In genomic region chr5:132363431-132364112, GRCh38 we compare ENCODE assay signal across 1 cellular context.
TF ChIP-seq lines count a peak whose summit lies in the region.

No MANE protein-coding gene starts in this region.

TF ChIP-seq in WTC11, 78 proteins besides CTCF, POLR2A, EP300 and RAD21 (continued from another document):
- TF ChIP-seq, protein P1, sequence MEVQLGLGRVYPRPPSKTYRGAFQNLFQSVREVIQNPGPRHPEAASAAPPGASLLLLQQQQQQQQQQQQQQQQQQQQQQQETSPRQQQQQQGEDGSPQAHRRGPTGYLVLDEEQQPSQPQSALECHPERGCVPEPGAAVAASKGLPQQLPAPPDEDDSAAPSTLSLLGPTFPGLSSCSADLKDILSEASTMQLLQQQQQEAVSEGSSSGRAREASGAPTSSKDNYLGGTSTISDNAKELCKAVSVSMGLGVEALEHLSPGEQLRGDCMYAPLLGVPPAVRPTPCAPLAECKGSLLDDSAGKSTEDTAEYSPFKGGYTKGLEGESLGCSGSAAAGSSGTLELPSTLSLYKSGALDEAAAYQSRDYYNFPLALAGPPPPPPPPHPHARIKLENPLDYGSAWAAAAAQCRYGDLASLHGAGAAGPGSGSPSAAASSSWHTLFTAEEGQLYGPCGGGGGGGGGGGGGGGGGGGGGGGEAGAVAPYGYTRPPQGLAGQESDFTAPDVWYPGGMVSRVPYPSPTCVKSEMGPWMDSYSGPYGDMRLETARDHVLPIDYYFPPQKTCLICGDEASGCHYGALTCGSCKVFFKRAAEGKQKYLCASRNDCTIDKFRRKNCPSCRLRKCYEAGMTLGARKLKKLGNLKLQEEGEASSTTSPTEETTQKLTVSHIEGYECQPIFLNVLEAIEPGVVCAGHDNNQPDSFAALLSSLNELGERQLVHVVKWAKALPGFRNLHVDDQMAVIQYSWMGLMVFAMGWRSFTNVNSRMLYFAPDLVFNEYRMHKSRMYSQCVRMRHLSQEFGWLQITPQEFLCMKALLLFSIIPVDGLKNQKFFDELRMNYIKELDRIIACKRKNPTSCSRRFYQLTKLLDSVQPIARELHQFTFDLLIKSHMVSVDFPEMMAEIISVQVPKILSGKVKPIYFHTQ (CRISPR knock-in tag; IDR thresholded peaks at IDR 0.05): no peak
- TF ChIP-seq NFE2L1 (CRISPR knock-in tag; IDR thresholded peaks at IDR 0.05): no peak
- no peak for TF ChIP-seq FOXJ3 (CRISPR knock-in tag; IDR thresholded peaks at IDR 0.05; ENCODE audit: borderline replicate concordance)
TF ChIP-seq in WTC11: peak in this region for 0.
